ENCODE assay signal across 8 cellular contexts in genomic region chr19:16572332-16573211, GRCh38. TPM values are rescaled to one million over a fixed set of nuclear protein-coding genes. Genes with fewer than 3 reads are reported as not detected.
DNase-seq lines count a peak whose midpoint lies in the region; ATAC-seq and TF ChIP-seq lines count a peak whose summit lies in the region.

SLC35E1 (minus strand) TSS chr19:16572415; CDS start chr19:16572364, 51 bp downstream.

- H3K27ac ChIP-seq in spleen = peak within 1 kb of the TSS; percentile 80 to 95 (median 93)

- peaks cover 0 to 71% (median 41%) of the 10 kb centered on the region in 6 donors for H3K36me3 ChIP-seq in spleen

- H3K4me1 ChIP-seq in spleen = peaks cover 26 to 82% (median 63%) of the 10 kb centered on the region in 6 donors

- DNase-seq in AG10803 (ENCODE audit: low read depth) (peak; percentile 93), NCI-H345 (lab: John Stamatoyannopoulos, UW) (peak; percentile 95), inferior parietal cortex (ENCODE audit: extremely low spot score) (peak; percentile 98), spleen (peak; percentile 97)
- DNase-seq in activated CD4-positive, CD25-positive, alpha-beta regulatory T cell treated with anti-CD3 and anti-CD28 coated beads, Interleukin-2, amount 50 U/mL, for 16 hours (ENCODE audit: low read depth, low spot score) = peak; percentile 86
- peak; percentile 88 for DNase-seq in central memory CD4-positive, alpha-beta T cell

- TF ChIP-seq CTCF in AG10803 (conservative IDR thresholded peaks at IDR 0.05; ENCODE audit: low read length) = no peak
- TF ChIP-seq CTCF in spleen (IDR thresholded peaks at IDR 0.05 in 8 of 11, conservative IDR thresholded peaks at IDR 0.05 in 3 of 11) = no peak

- no peaks in the 10 kb centered on the region for H3K27me3 ChIP-seq in spleen (replicated peaks in 1 of 7)

- peak; percentile 49 to 74 (median 49) for TF ChIP-seq POLR2A in spleen (IDR thresholded peaks at IDR 0.05)

- 0 to 1% (median 1%) methylated on average over 27 to 83 of the region's 83 CpGs for WGBS in spleen, 5 donors

- peak within 1 kb of the TSS; percentile 94 for H3K4me3 ChIP-seq in AG10803 (ENCODE audit: low read length)
- H3K4me3 ChIP-seq in spleen = peak within 1 kb of the TSS; percentile 79 to 97 (median 90)

- no peaks in the 10 kb centered on the region for H3K9me3 ChIP-seq in spleen

- intact Hi-C loops in spleen (cut with DNase I; ENCODE audit: low total_unique reads) = no loop called here

- ATAC-seq in GM19025 (IDR thresholded peaks at IDR 0.05; ENCODE audit: low read depth, unreplicated experiment) (peak; percentile 87), HG03280 (IDR thresholded peaks at IDR 0.05; ENCODE audit: unreplicated experiment) (peak; percentile 92)

RNA-seq across cellular contexts. Expression of gene SLC35E1, which starts in this region (rescaled TPM):
- 10 to 100 TPM; 26.8 to 36.6 (median 33.0) TPM for total RNA-seq in spleen
- 10 to 100 TPM; 13.2 to 21.8 (median 16.4) TPM for polyA plus RNA-seq in spleen

Comparison
In these comparisons a context has a peak if more than half of its experiments do, and no peak if none do; other contexts are left out.
1. Peak in every context shown above with its lines: DNase-seq, ATAC-seq, H3K4me3 ChIP-seq and H3K27ac ChIP-seq.